ENCODE assay signal across 13 cellular contexts in genomic region chr11:8094656-8095055, GRCh38. TPM values are rescaled to one million over a fixed set of nuclear protein-coding genes. Genes with fewer than 3 reads are reported as not detected.
DNase-seq lines count a peak whose midpoint lies in the region; ATAC-seq and TF ChIP-seq lines count a peak whose summit lies in the region.
"Had no signal": no experiment of that assay in that cellular context is flagged by ENCODE, and none has a peak within 500 bp of the region (broad histone marks: within the 10 kb centered on the region; RNA-seq: fewer than 3 reads in every experiment).

No MANE protein-coding gene starts in this region.

- H3K18ac ChIP-seq in H9 (ENCODE audit: insufficient read length, low read depth, low read length), result no peak overlapping the region

- no peak overlapping the region for H2BK15ac ChIP-seq in H9 (ENCODE audit: low read depth, low read length)

- no peak overlapping the region for H3K14ac ChIP-seq in H9 (ENCODE audit: insufficient read depth, low read length)

- H4K91ac ChIP-seq in H9 (ENCODE audit: insufficient read length, low read depth, low read length), result no peak overlapping the region

- H3K9me3 ChIP-seq in H9 (ENCODE audit: control insufficient read depth, low read depth, low read length), result no peaks in the 10 kb centered on the region
- no peaks in the 10 kb centered on the region for H3K9me3 ChIP-seq in RWPE2 (ENCODE audit: severe bottlenecking)
- H3K9me3 ChIP-seq: MG63 had no signal

- H3K23ac ChIP-seq in H9 (ENCODE audit: insufficient read length, low read depth, low read length), result no peak overlapping the region

- H2AK5ac ChIP-seq in H9 (ENCODE audit: insufficient read length, low read length), result no peak overlapping the region

- H2BK120ac ChIP-seq in H9 (ENCODE audit: low read depth, low read length, poor library complexity, severe bottlenecking), result no peak overlapping the region

- peaks cover 12 to 32% (median 29%) of the 10 kb centered on the region in 3 experiments; a peak in 6 of 7 replicates for H3K36me3 Mint-ChIP-seq in H9 (ENCODE audit: insufficient read depth in 1 of 3, low read depth in 3 of 3)
- H3K36me3 Mint-ChIP-seq in stimulated activated naive B cell treated with anti-CD40 and anti-IgM and Interleukin-4, amounts not matched to agents 10 μg/mL and 1 μg/mL and 100 μg/mL, for 72 hours, result no peaks in the 10 kb centered on the region
- H3K36me3 Mint-ChIP-seq in WTC11, result peaks cover 31% of the 10 kb centered on the region

- no peak overlapping the region for H2BK5ac ChIP-seq in H9 (ENCODE audit: insufficient read length, low read length)

- H3K4me1 Mint-ChIP-seq in H9, result peaks cover 3 to 6% of the 10 kb centered on the region in 2 experiments; a peak in 2 of 4 replicates
- peaks cover 4 to 5% of the 10 kb centered on the region in 2 donors for H3K4me1 Mint-ChIP-seq in stimulated activated naive B cell treated with anti-CD40 and anti-IgM and Interleukin-4, amounts not matched to agents 10 μg/mL and 1 μg/mL and 100 μg/mL, for 72 hours
- peaks cover 5% of the 10 kb centered on the region for H3K4me1 Mint-ChIP-seq in WTC11

- H2AFZ ChIP-seq in H9 (ENCODE audit: low read length), result no peak overlapping the region

- no peak overlapping the region for H4K5ac ChIP-seq in H9 (ENCODE audit: insufficient read length, low read depth, low read length)

- H3K27ac Mint-ChIP-seq in H9 (peak overlapping the region in 1 of 3 experiments; percentile 8; a peak in 2 of 7 replicates), WTC11 (no peak overlapping the region)
- peak overlapping the region; percentile 33 for H3K27ac Mint-ChIP-seq in stimulated activated naive B cell treated with anti-CD40 and anti-IgM and Interleukin-4, amounts not matched to agents 10 μg/mL and 1 μg/mL and 100 μg/mL, for 72 hours

- DNase-seq in H9 (peak; percentile 19), RWPE2 (ENCODE audit: low spot score) (peak; percentile 47), left lobe of liver (ENCODE audit: low spot score) (peak; percentile 33), putamen (ENCODE audit: low spot score) (no peak), WTC11 (ENCODE audit: low spot score) (no peak), NCI-H1105 (lab: John Stamatoyannopoulos, UW) (no peak)
- DNase-seq in stimulated activated naive B cell treated with anti-CD40 and anti-IgM and Interleukin-4, amounts not matched to agents 10 μg/mL and 1 μg/mL and 100 μg/mL, for 72 hours, result no peak
- DNase-seq: GOT3, MG63, NCI-H1105 treated with DMSO at 0.1 percent for 48 hours, NCI-H187, PC-3 had no signal

- H2BK20ac ChIP-seq in H9 (ENCODE audit: low read depth, low read length, poor library complexity, severe bottlenecking), result no peak overlapping the region

- H3K9me3 Mint-ChIP-seq in H9 (peaks cover 0 to 2% of the 10 kb centered on the region in 2 experiments; a peak in 1 of 5 replicates), WTC11 (no peaks in the 10 kb centered on the region)
- no peaks in the 10 kb centered on the region for H3K9me3 Mint-ChIP-seq in stimulated activated naive B cell treated with anti-CD40 and anti-IgM and Interleukin-4, amounts not matched to agents 10 μg/mL and 1 μg/mL and 100 μg/mL, for 72 hours

- H3K4ac ChIP-seq in H9 (ENCODE audit: low read depth, low read length), result no peak overlapping the region

- TF ChIP-seq CTCF in H9 (conservative IDR thresholded peaks at IDR 0.05) (no peak), RWPE2 (IDR thresholded peaks at IDR 0.05; ENCODE audit: poor library complexity, severe bottlenecking) (no peak), WTC11 (IDR thresholded peaks at IDR 0.05) (no peak)

- H3K4me3 Mint-ChIP-seq in H9 (no peak overlapping the region), WTC11 (no peak overlapping the region)
- no peak overlapping the region for H3K4me3 Mint-ChIP-seq in stimulated activated naive B cell treated with anti-CD40 and anti-IgM and Interleukin-4, amounts not matched to agents 10 μg/mL and 1 μg/mL and 100 μg/mL, for 72 hours

- H3K23me2 ChIP-seq in H9 (ENCODE audit: insufficient read length, low read depth, low read length, poor library complexity, severe bottlenecking), result no peaks in the 10 kb centered on the region

- H3K36me3 ChIP-seq in RWPE2 (ENCODE audit: low read depth), result peaks cover 7% of the 10 kb centered on the region

- H3T11ph ChIP-seq in H9 (ENCODE audit: low read length), result no peak overlapping the region

- no peak overlapping the region for H2BK12ac ChIP-seq in H9 (ENCODE audit: insufficient read length, low read depth, low read length)

- no peaks in the 10 kb centered on the region for H3K79me1 ChIP-seq in H9 (ENCODE audit: insufficient read depth, low read depth, low read length, poor library complexity, severe bottlenecking)

- no CpG with 5 or more reads among the region's 11 CpGs for WGBS in H9 (ENCODE audit: extremely low coverage, insufficient read length, low lambda C conversion rate)

- H3K4me2 ChIP-seq in H9 (ENCODE audit: insufficient read depth, insufficient read length, low read length), result no peak overlapping the region
- H3K4me2 ChIP-seq: KMS-11 had no signal

- no peak overlapping the region for H3K4me3 ChIP-seq in RWPE2 (ENCODE audit: severe bottlenecking)
- H3K4me3 ChIP-seq: MG63 had no signal

- H3K27ac ChIP-seq in H9 (ENCODE audit: insufficient read length, low read depth, low read length) (no peak overlapping the region), RWPE2 (ENCODE audit: poor library complexity, severe bottlenecking) (no peak overlapping the region)
- H3K27ac ChIP-seq: KMS-11 had no signal

- H4K20me1 ChIP-seq in H9 (ENCODE audit: control insufficient read depth, insufficient read depth, insufficient read length), result no peaks in the 10 kb centered on the region

- H3K27me3 Mint-ChIP-seq in H9 (ENCODE audit: low read depth) (peaks cover 2% of the 10 kb centered on the region), WTC11 (ENCODE audit: low read depth) (no peaks in the 10 kb centered on the region)
- peaks cover 1 to 3% of the 10 kb centered on the region in 2 donors for H3K27me3 Mint-ChIP-seq in stimulated activated naive B cell treated with anti-CD40 and anti-IgM and Interleukin-4, amounts not matched to agents 10 μg/mL and 1 μg/mL and 100 μg/mL, for 72 hours

- no peak overlapping the region for H3K9ac ChIP-seq in H9 (ENCODE audit: extremely low read depth, insufficient read length, low read length)
- H3K9ac ChIP-seq: KMS-11 had no signal

- no peak overlapping the region for H3K56ac ChIP-seq in H9 (ENCODE audit: insufficient read length, low read depth, low read length)

- no peak overlapping the region for H4K8ac ChIP-seq in H9 (replicated peaks; ENCODE audit: insufficient read length, low read depth, low read length)

- no peaks in the 10 kb centered on the region for H3K79me2 ChIP-seq in H9 (ENCODE audit: insufficient read depth, low read length)

- ATAC-seq in RWPE2 (ENCODE audit: low read depth) (no peak), left lobe of liver (no peak), WTC11 (no peak)
- ATAC-seq in stimulated activated naive B cell treated with anti-CD40 and anti-IgM and Interleukin-4, amounts not matched to agents 10 μg/mL and 1 μg/mL and 100 μg/mL, for 72 hours (replicated peaks), result no peak
- ATAC-seq: PC-3 had no signal

- CTCF ChIA-PET in WTC11 (lab: Charles Lee), result interaction anchor here (1.1 to 10.3 kb wide), 3 partner anchors 39 to 88 kb away, joined by 3 to 141 read pairs (median 13); no protein-coding TSS in a partner anchor

- H3K4me1 ChIP-seq in H9 (ENCODE audit: insufficient read depth, low read length) (no peaks in the 10 kb centered on the region), RWPE2 (ENCODE audit: insufficient read depth, poor library complexity, severe bottlenecking) (no peaks in the 10 kb centered on the region)

- POLR2A ChIA-PET in WTC11 (lab: Charles Lee), result no interaction called here

- H3K27me3 ChIP-seq in H9 (ENCODE audit: insufficient read depth, low read length), result no peaks in the 10 kb centered on the region
- H3K27me3 ChIP-seq in RWPE2 (ENCODE audit: insufficient read depth, poor library complexity, severe bottlenecking), result no peaks in the 10 kb centered on the region
- H3K27me3 ChIP-seq: MG63 had no signal

TF ChIP-seq in WTC11, 78 proteins besides CTCF, POLR2A, EP300 and RAD21 (continues in another document):
- TF ChIP-seq AR (CRISPR knock-in tag; IDR thresholded peaks at IDR 0.05), result no peak

RNA-seq across cellular contexts. Expression of gene TUB, which starts 13.6 kb away (rescaled TPM):
- total RNA-seq in H9 (2021) (14.8 and 14.9 TPM in 2 replicates), left lobe of liver (1.2 TPM), WTC11 (2021) (29.2 to 32.1 TPM (median 30.0 TPM) in 3 replicates)

Comparison
In these comparisons a context has a peak if more than half of its experiments do, and no peak if none do; other contexts are left out.
1. DNase-seq: peak in H9 (single experiment), RWPE2 (single experiment) and left lobe of liver (single experiment); none in stimulated activated naive B cell treated with anti-CD40 and anti-IgM and Interleukin-4, amounts not matched to agents 10 μg/mL and 1 μg/mL and 100 μg/mL, for 72 hours (single experiment), putamen (single experiment), WTC11 (single experiment) and NCI-H1105 (single experiment).